Comparison of ENCODE assay signal across 7 cellular contexts in genomic region chr20:38251441-38251840, GRCh38. TPM values are rescaled to one million over a fixed set of nuclear protein-coding genes. Genes with fewer than 3 reads are reported as not detected.
"Had no signal": no experiment of that assay in that cellular context is flagged by ENCODE, and none has a peak within 500 bp of the region (broad histone marks: within the 10 kb centered on the region; RNA-seq: fewer than 3 reads in every experiment).

No MANE protein-coding gene starts in this region.

RNA-seq across cellular contexts. Expression of gene KIAA1755, which starts 9.1 kb away (rescaled TPM):
- total RNA-seq: activated CD8-positive, alpha-beta T cell treated with anti-CD3 and anti-CD28 coated beads, Interleukin-2, amount 10 ng/mL, durations not matched to agents 7 days and 5 days; activated naive CD8-positive, alpha-beta T cell treated with anti-CD3 and anti-CD28 coated beads, Interleukin-2, amount 10 ng/mL, durations not matched to agents 7 days and 5 days; bronchial epithelial cell; MCF 10A; SK-MEL-5 had no signal
- polyA plus RNA-seq: IgD-negative memory B cell had no signal

RNA-seq across cellular contexts. Expression of gene BPI, which starts 52.5 kb away (rescaled TPM):
- total RNA-seq: activated CD8-positive, alpha-beta T cell treated with anti-CD3 and anti-CD28 coated beads, Interleukin-2, amount 10 ng/mL, durations not matched to agents 7 days and 5 days; activated naive CD8-positive, alpha-beta T cell treated with anti-CD3 and anti-CD28 coated beads, Interleukin-2, amount 10 ng/mL, durations not matched to agents 7 days and 5 days; bronchial epithelial cell; MCF 10A; SK-MEL-5; WTC11 had no signal
- polyA plus RNA-seq: IgD-negative memory B cell had no signal
